Comparison of ENCODE assay signal across 9 cellular contexts in the genomic region with DNA sequence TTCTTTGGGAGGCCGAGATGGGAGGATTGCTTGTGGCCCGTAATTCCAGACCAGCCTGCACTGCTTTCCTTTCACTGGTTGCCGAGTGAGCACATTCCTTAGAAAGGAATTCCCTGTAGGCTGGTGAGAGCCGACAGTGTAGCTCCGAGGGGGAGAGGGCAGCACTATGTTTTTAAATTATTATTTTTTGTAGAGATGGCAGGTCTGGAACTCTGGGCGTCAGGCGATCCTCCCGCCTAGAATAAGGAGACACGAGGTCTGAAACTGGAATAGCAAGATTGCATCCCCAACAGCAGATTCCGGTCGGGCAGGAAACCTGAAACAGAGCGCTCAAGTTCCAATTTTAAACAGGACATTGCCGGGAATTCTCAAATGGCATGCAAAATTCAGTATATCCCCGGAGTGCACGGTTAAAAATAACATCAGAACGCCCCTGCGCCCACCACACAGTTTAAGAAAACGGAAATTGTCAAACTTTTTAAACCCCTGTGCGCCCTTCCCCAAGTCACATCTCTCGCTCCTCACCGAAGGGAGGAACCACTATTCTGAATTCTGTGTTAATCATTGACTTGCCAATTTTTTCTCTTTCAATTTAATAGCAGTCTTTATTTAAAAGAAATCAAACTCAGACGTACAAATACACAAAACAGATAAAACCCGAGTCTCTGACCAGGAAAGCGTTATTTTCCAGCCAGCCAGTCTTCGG. TPM values are rescaled to one million over a fixed set of nuclear protein-coding genes. Genes with fewer than 3 reads are reported as not detected.
A peak's percentile ranks its signal among the peaks of the same experiment; 100 is the strongest.
DNase-seq lines count a peak whose midpoint lies in the region; TF ChIP-seq lines count a peak whose summit lies in the region.
"Had no signal": no experiment of that assay in that cellular context is flagged by ENCODE, and none has a peak within 500 bp of the region (broad histone marks: within the 10 kb centered on the region; RNA-seq: fewer than 3 reads in every experiment).

No MANE protein-coding gene starts in this region.

- no peaks in the 10 kb centered on the region for H4K20me1 ChIP-seq in H9 (ENCODE audit: control insufficient read depth, insufficient read depth, insufficient read length)

- H3K14ac ChIP-seq in H9 (ENCODE audit: insufficient read depth, low read length), result peak overlapping the region; percentile 85; the same call in 1 of the 2 replicates

- H3K9me3 ChIP-seq in H9 (ENCODE audit: control insufficient read depth, low read depth, low read length) (no peaks in the 10 kb centered on the region), endocrine pancreas (ENCODE audit: control insufficient read depth, low read length) (no peaks in the 10 kb centered on the region)

- no peak overlapping the region for H2BK20ac ChIP-seq in H9 (ENCODE audit: low read depth, low read length, poor library complexity, severe bottlenecking)

- peaks cover 2% of the 10 kb centered on the region; the same call in 1 of the 2 replicates for H3K27me3 Mint-ChIP-seq in H9 (ENCODE audit: low read depth)
- H3K27me3 Mint-ChIP-seq in stimulated activated naive CD8-positive, alpha-beta T cell treated with anti-CD3 and anti-CD28 coated beads, Interleukin-15, Interleukin-2, amounts not matched to agents 100 ng/mL and 50 ng/mL, for 24 hours, result no peaks in the 10 kb centered on the region

- H3K4me1 ChIP-seq in H9 (ENCODE audit: insufficient read depth, low read length) (peaks cover 2% of the 10 kb centered on the region; the same call in 1 of the 2 replicates), endocrine pancreas (ENCODE audit: control insufficient read depth, insufficient read depth, low read length) (no peaks in the 10 kb centered on the region)

- peaks cover 16 to 20% of the 10 kb centered on the region in 2 experiments for H3K4me1 Mint-ChIP-seq in H9
- H3K4me1 Mint-ChIP-seq in stimulated activated naive CD8-positive, alpha-beta T cell treated with anti-CD3 and anti-CD28 coated beads, Interleukin-15, Interleukin-2, amounts not matched to agents 100 ng/mL and 50 ng/mL, for 24 hours (ENCODE audit: low read depth), result peaks cover 50% of the 10 kb centered on the region

- peak overlapping the region; percentile 72 for H3K4me2 ChIP-seq in H9 (ENCODE audit: insufficient read depth, insufficient read length, low read length)

- no peaks in the 10 kb centered on the region for H3K79me1 ChIP-seq in H9 (ENCODE audit: insufficient read depth, low read depth, low read length, poor library complexity, severe bottlenecking)

- peak overlapping the region; percentile 38 for H3T11ph ChIP-seq in H9 (ENCODE audit: low read length)

- no peak overlapping the region for H2AK5ac ChIP-seq in H9 (ENCODE audit: insufficient read length, low read length)

- peak overlapping the region; percentile 74 to 75 for H3K4me3 Mint-ChIP-seq in H9
- H3K4me3 Mint-ChIP-seq in stimulated activated naive CD8-positive, alpha-beta T cell treated with anti-CD3 and anti-CD28 coated beads, Interleukin-15, Interleukin-2, amounts not matched to agents 100 ng/mL and 50 ng/mL, for 24 hours, result peak overlapping the region; percentile 91

- no peaks in the 10 kb centered on the region for H3K36me3 ChIP-seq in endocrine pancreas (ENCODE audit: control insufficient read depth, insufficient read depth, low read length)

- H3K18ac ChIP-seq in H9 (ENCODE audit: insufficient read length, low read depth, low read length), result peak overlapping the region; percentile 47

- H2BK12ac ChIP-seq in H9 (ENCODE audit: insufficient read length, low read depth, low read length), result peak overlapping the region; percentile 33

- H4K8ac ChIP-seq in H9 (replicated peaks; ENCODE audit: insufficient read length, low read depth, low read length), result no peak overlapping the region

- H4K91ac ChIP-seq in H9 (ENCODE audit: insufficient read length, low read depth, low read length), result no peak overlapping the region

- H2BK120ac ChIP-seq in H9 (ENCODE audit: low read depth, low read length, poor library complexity, severe bottlenecking), result peak overlapping the region; percentile 65

- H4K5ac ChIP-seq in H9 (ENCODE audit: insufficient read length, low read depth, low read length), result peak overlapping the region; percentile 37

- peak overlapping the region; percentile 92 for H3K4me3 ChIP-seq in endocrine pancreas (ENCODE audit: control insufficient read depth, insufficient read depth, low read length)

- H3K23ac ChIP-seq in H9 (ENCODE audit: insufficient read length, low read depth, low read length), result no peak overlapping the region

- H3K27me3 ChIP-seq in H9 (ENCODE audit: insufficient read depth, low read length) (no peaks in the 10 kb centered on the region), endocrine pancreas (ENCODE audit: control insufficient read depth, insufficient read depth, low read length) (no peaks in the 10 kb centered on the region)

- no peak overlapping the region for H3K27ac ChIP-seq in H9 (ENCODE audit: insufficient read length, low read depth, low read length)

- no peaks in the 10 kb centered on the region; a peak in 1 of 5 replicates for H3K9me3 Mint-ChIP-seq in H9
- no peaks in the 10 kb centered on the region for H3K9me3 Mint-ChIP-seq in stimulated activated naive CD8-positive, alpha-beta T cell treated with anti-CD3 and anti-CD28 coated beads, Interleukin-15, Interleukin-2, amounts not matched to agents 100 ng/mL and 50 ng/mL, for 24 hours

- no CpG with 5 or more reads among the region's 25 CpGs for WGBS in H9 (ENCODE audit: extremely low coverage, insufficient read length, low lambda C conversion rate)

- H3K23me2 ChIP-seq in H9 (ENCODE audit: insufficient read length, low read depth, low read length, poor library complexity, severe bottlenecking), result peaks cover 7% of the 10 kb centered on the region

- TF ChIP-seq CTCF in H9 (conservative IDR thresholded peaks at IDR 0.05), result no peak; the same call in 2 of the 3 replicates
- no peak for TF ChIP-seq CTCF in GM13977 (IDR thresholded peaks at IDR 0.05; ENCODE audit: extremely low read depth, insufficient read depth, missing control alignments)

- H3K4ac ChIP-seq in H9 (ENCODE audit: low read depth, low read length), result no peak overlapping the region; the same call in 1 of the 2 replicates

- peak overlapping the region; percentile 98 to 100 (median 98) for H3K27ac Mint-ChIP-seq in H9
- H3K27ac Mint-ChIP-seq in stimulated activated naive CD8-positive, alpha-beta T cell treated with anti-CD3 and anti-CD28 coated beads, Interleukin-15, Interleukin-2, amounts not matched to agents 100 ng/mL and 50 ng/mL, for 24 hours, result peak overlapping the region; percentile 98

- DNase-seq in COR-L47 (lab: John Stamatoyannopoulos, UW) (peak; percentile 52), H9 (peak; percentile 64), NCI-H2081 treated with DMSO at 0.1 percent for 48 hours (lab: John Stamatoyannopoulos, UW) (peak; percentile 10), middle frontal gyrus (ENCODE audit: extremely low spot score, low spot score) (peak; percentile 32), GM13977 (ENCODE audit: low spot score) (no peak)
- peak; percentile 71 for DNase-seq in activated CD4-positive, alpha-beta T cell treated with anti-CD3 and anti-CD28 coated beads, Interleukin-2, amount 50 U/mL, for 1 hour

- no peak overlapping the region for H3K56ac ChIP-seq in H9 (ENCODE audit: insufficient read length, low read depth, low read length)

- no peak overlapping the region for H2BK15ac ChIP-seq in H9 (ENCODE audit: low read depth, low read length)

- H2AFZ ChIP-seq in H9 (ENCODE audit: low read length), result peak overlapping the region; percentile 79

- peak overlapping the region; percentile 28 for H3K9ac ChIP-seq in H9 (ENCODE audit: extremely low read depth, insufficient read length, low read length)
- H3K9ac ChIP-seq in endocrine pancreas (ENCODE audit: control insufficient read depth, insufficient read depth, low read length), result peak overlapping the region; percentile 92

- no peak overlapping the region for H2BK5ac ChIP-seq in H9 (ENCODE audit: insufficient read length, low read length)

- H3K79me2 ChIP-seq in H9 (ENCODE audit: insufficient read depth, low read length), result no peaks in the 10 kb centered on the region

- H3K36me3 Mint-ChIP-seq in H9 (ENCODE audit: insufficient read depth in 1 of 3, low read depth in 3 of 3), result no peaks in the 10 kb centered on the region
- H3K36me3 Mint-ChIP-seq in stimulated activated naive CD8-positive, alpha-beta T cell treated with anti-CD3 and anti-CD28 coated beads, Interleukin-15, Interleukin-2, amounts not matched to agents 100 ng/mL and 50 ng/mL, for 24 hours (ENCODE audit: low read depth), result peaks cover 3% of the 10 kb centered on the region

- in situ Hi-C loops in GM13977 (cut with MboI; ENCODE audit: low pct_unique_long_range_greater_than_20kb, low sequenced_read_pairs, unreplicated experiment), result no loop called here

RNA-seq across cellular contexts. Expression of gene RNU5B-1, which starts 0.6 kb away (rescaled TPM):
- total RNA-seq in H9 (2021), result not detected in 2 replicates
- total RNA-seq: T-helper 2 cell treated with Interferon-gamma antibody and Interleukin-4, amounts not matched to agents 100 ng/mL and 5 ng/mL, for 36 hours had no signal

RNA-seq across cellular contexts. Expression of gene RNU5A-1, which starts 8.0 kb away (rescaled TPM):
- total RNA-seq in H9 (2021), result not detected in 2 replicates
- total RNA-seq: T-helper 2 cell treated with Interferon-gamma antibody and Interleukin-4, amounts not matched to agents 100 ng/mL and 5 ng/mL, for 36 hours had no signal

RNA-seq across cellular contexts. Expression of gene PARP16, which starts 17.2 kb away (rescaled TPM):
- 3.9 and 4.3 TPM in 2 replicates for total RNA-seq in H9 (2021)
